Comparison of ENCODE assay signal across 9 cellular contexts in the genomic region with DNA sequence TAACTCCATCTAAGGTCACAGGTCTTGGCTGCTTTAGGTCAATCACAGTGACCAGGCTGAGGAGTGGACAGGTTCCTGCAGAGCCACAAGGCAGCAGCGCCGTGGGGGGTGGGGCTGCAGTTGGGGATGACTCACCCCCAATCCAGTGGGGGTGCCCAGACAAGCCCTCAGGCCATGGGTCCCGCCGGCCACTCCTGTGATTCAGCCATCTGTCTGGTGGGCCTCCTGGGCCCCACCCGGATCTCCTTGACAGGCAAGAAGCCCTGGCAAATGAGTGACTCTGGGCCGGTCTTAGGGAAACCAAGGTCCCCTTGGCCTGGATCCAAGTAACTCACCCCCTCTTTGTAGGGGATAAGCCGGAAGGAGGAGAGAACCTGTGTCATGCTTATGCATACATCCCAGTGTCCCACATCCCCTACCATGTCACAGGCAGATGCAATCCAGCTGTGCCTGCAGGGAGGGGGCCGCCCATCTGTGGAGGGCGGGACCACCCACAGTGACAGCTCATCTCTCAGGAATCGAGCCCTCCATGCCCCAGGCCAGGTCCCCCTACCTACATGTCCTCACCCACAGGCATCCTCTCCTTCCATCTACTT. TPM values are rescaled to one million over a fixed set of nuclear protein-coding genes. Genes with fewer than 3 reads are reported as not detected.
DNase-seq lines count a peak whose midpoint lies in the region; ATAC-seq, FAIRE-seq and TF ChIP-seq lines count a peak whose summit lies in the region.
"Had no signal": no experiment of that assay in that cellular context is flagged by ENCODE, and none has a peak within 500 bp of the region (broad histone marks: within the 10 kb centered on the region; RNA-seq: fewer than 3 reads in every experiment).

No MANE protein-coding gene starts in this region.

- peaks cover 5 to 17% of the 10 kb centered on the region in 2 donors for H3K36me3 ChIP-seq in small intestine (ENCODE audit: control insufficient read depth in 2 of 2, insufficient read depth in 2 of 2, low read length in 2 of 2)

- no peak overlapping the region for H3K4me3 Mint-ChIP-seq in WTC11
- no peak overlapping the region for H3K4me3 Mint-ChIP-seq in activated naive CD8-positive, alpha-beta T cell treated with anti-CD3 and anti-CD28 coated beads, Interleukin-2, amount 50 U/mL, for 24 hours

- H3K4me3 ChIP-seq in small intestine (ENCODE audit: low read depth in 1 of 2, low read length in 2 of 2) = no peak overlapping the region

- H3K9me3 ChIP-seq in small intestine (ENCODE audit: control insufficient read depth, low read depth) = no peaks in the 10 kb centered on the region

- intact Hi-C loops in left cardiac atrium (cut with DNase I) = no loop called here

- FAIRE-seq in small intestine (lab: Jason Lieb, UNC) = no peak

- H3K27me3 Mint-ChIP-seq in WTC11 (ENCODE audit: low read depth) = no peaks in the 10 kb centered on the region; the same call in 1 of the 2 replicates
- H3K27me3 Mint-ChIP-seq in activated naive CD8-positive, alpha-beta T cell treated with anti-CD3 and anti-CD28 coated beads, Interleukin-2, amount 50 U/mL, for 24 hours = peaks cover 22% of the 10 kb centered on the region

- DNase-seq in HCEC 1CT (peak; percentile 98), WTC11 (ENCODE audit: low spot score) (peak; percentile 35), left cardiac atrium (peak; percentile 58), small intestine (peak; percentile 32), pons (ENCODE audit: low spot score) (no peak)
- no peak for DNase-seq in stimulated activated CD4-positive, alpha-beta T cell treated with anti-CD3 and anti-CD28 coated beads, Interleukin-4, amount 100 ng/mL, for 4 hours
- no peak for DNase-seq in activated naive CD8-positive, alpha-beta T cell treated with anti-CD3 and anti-CD28 coated beads, Interleukin-2, amount 50 U/mL, for 24 hours

- CTCF ChIA-PET in WTC11 (lab: Charles Lee) = interaction anchor here (0.8 to 1.4 kb wide), 4 partner anchors 38 to 195 kb away, joined by 3 to 4 read pairs (median 4); a partner anchor contains a TSS

- ATAC-seq in WTC11 (peak; percentile 4; the same call in 1 of the 2 replicates), left cardiac atrium (peak in 1 of 2 donors; percentile 66), HG03280 (IDR thresholded peaks at IDR 0.05; ENCODE audit: unreplicated experiment) (no peak)
- no peak for ATAC-seq in activated naive CD8-positive, alpha-beta T cell treated with anti-CD3 and anti-CD28 coated beads, Interleukin-2, amount 50 U/mL, for 24 hours

- peaks cover 29% of the 10 kb centered on the region for H3K36me3 Mint-ChIP-seq in WTC11
- peaks cover 2% of the 10 kb centered on the region for H3K36me3 Mint-ChIP-seq in activated naive CD8-positive, alpha-beta T cell treated with anti-CD3 and anti-CD28 coated beads, Interleukin-2, amount 50 U/mL, for 24 hours (ENCODE audit: low read depth)

- no peaks in the 10 kb centered on the region for H3K4me1 ChIP-seq in small intestine (ENCODE audit: control insufficient read depth in 2 of 2, insufficient read depth in 1 of 2, low read depth in 1 of 2, low read length in 1 of 2)

- no peak overlapping the region for H3K27ac Mint-ChIP-seq in WTC11
- H3K27ac Mint-ChIP-seq in activated naive CD8-positive, alpha-beta T cell treated with anti-CD3 and anti-CD28 coated beads, Interleukin-2, amount 50 U/mL, for 24 hours = no peak overlapping the region

- no peak for TF ChIP-seq CTCF in WTC11 (IDR thresholded peaks at IDR 0.05)

- peak overlapping the region in 1 of 2 donors; percentile 17 for H3K27ac ChIP-seq in small intestine (ENCODE audit: low read depth in 1 of 2, low read length in 1 of 2)

- peaks cover 16% of the 10 kb centered on the region for H3K4me1 Mint-ChIP-seq in WTC11
- peaks cover 12% of the 10 kb centered on the region for H3K4me1 Mint-ChIP-seq in activated naive CD8-positive, alpha-beta T cell treated with anti-CD3 and anti-CD28 coated beads, Interleukin-2, amount 50 U/mL, for 24 hours

- 16 to 37% (median 28%) methylated on average over 10 of the region's 10 CpGs for WGBS in small intestine, 3 donors

- H3K9me3 Mint-ChIP-seq in WTC11 = no peaks in the 10 kb centered on the region
- no peaks in the 10 kb centered on the region for H3K9me3 Mint-ChIP-seq in activated naive CD8-positive, alpha-beta T cell treated with anti-CD3 and anti-CD28 coated beads, Interleukin-2, amount 50 U/mL, for 24 hours
- H3K9me3 Mint-ChIP-seq: IgD-negative memory B cell had no signal

- H3K27me3 ChIP-seq in small intestine (ENCODE audit: control insufficient read depth in 2 of 2, insufficient read depth in 2 of 2, low read length in 2 of 2) = peaks cover 0 to 6% of the 10 kb centered on the region in 2 donors

- POLR2A ChIA-PET in WTC11 (lab: Charles Lee) = interaction anchor here (0.9 to 1.6 kb wide), 2 partner anchors 13 to 14 kb away, joined by 3 to 5 read pairs; a partner anchor contains a TSS

TF ChIP-seq in WTC11, 78 proteins besides CTCF, POLR2A, EP300 and RAD21:
- TF ChIP-seq CREM (CRISPR knock-in tag; IDR thresholded peaks at IDR 0.05) = no peak
- no peak for TF ChIP-seq NFYB (CRISPR knock-in tag; conservative IDR thresholded peaks at IDR 0.05; ENCODE audit: low read depth)
- no peak for TF ChIP-seq HMGA2 (CRISPR knock-in tag; IDR thresholded peaks at IDR 0.05)
- TF ChIP-seq, protein P1, sequence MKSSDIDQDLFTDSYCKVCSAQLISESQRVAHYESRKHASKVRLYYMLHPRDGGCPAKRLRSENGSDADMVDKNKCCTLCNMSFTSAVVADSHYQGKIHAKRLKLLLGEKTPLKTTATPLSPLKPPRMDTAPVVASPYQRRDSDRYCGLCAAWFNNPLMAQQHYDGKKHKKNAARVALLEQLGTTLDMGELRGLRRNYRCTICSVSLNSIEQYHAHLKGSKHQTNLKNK (CRISPR knock-in tag; IDR thresholded peaks at IDR 0.05) = no peak
- TF ChIP-seq, protein P2, sequence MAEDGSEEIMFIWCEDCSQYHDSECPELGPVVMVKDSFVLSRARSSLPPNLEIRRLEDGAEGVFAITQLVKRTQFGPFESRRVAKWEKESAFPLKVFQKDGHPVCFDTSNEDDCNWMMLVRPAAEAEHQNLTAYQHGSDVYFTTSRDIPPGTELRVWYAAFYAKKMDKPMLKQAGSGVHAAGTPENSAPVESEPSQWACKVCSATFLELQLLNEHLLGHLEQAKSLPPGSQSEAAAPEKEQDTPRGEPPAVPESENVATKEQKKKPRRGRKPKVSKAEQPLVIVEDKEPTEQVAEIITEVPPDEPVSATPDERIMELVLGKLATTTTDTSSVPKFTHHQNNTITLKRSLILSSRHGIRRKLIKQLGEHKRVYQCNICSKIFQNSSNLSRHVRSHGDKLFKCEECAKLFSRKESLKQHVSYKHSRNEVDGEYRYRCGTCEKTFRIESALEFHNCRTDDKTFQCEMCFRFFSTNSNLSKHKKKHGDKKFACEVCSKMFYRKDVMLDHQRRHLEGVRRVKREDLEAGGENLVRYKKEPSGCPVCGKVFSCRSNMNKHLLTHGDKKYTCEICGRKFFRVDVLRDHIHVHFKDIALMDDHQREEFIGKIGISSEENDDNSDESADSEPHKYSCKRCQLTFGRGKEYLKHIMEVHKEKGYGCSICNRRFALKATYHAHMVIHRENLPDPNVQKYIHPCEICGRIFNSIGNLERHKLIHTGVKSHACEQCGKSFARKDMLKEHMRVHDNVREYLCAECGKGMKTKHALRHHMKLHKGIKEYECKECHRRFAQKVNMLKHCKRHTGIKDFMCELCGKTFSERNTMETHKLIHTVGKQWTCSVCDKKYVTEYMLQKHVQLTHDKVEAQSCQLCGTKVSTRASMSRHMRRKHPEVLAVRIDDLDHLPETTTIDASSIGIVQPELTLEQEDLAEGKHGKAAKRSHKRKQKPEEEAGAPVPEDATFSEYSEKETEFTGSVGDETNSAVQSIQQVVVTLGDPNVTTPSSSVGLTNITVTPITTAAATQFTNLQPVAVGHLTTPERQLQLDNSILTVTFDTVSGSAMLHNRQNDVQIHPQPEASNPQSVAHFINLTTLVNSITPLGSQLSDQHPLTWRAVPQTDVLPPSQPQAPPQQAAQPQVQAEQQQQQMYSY (CRISPR knock-in tag; IDR thresholded peaks at IDR 0.05) = no peak
- TF ChIP-seq ZNF416 (CRISPR knock-in tag; IDR thresholded peaks at IDR 0.05) = no peak

RNA-seq across cellular contexts. Expression of a gene that starts 0.5 kb away (rescaled TPM):
- total RNA-seq in WTC11 (2021) (8.1 to 16.1 TPM (median 15.4 TPM) in 3 replicates), left cardiac atrium (1 to 10 TPM; 5.2 to 5.5 TPM)
- polyA plus RNA-seq in small intestine = 10 to 100 TPM in 2 of 3 donors, 1 to 10 TPM in 1; 8.0 to 26.7 (median 11.9) TPM
- polyA plus RNA-seq: IgD-negative memory B cell had no signal

RNA-seq across cellular contexts. Expression of a gene that starts 13.8 kb away (rescaled TPM):
- total RNA-seq in WTC11 (2021) = 313 to 326 TPM (median 323 TPM) in 3 replicates
- total RNA-seq in left cardiac atrium = 100 to 1,000 TPM; 583 to 651 TPM
- 100 to 1,000 TPM; 374 to 692 (median 531) TPM for polyA plus RNA-seq in small intestine

RNA-seq across cellular contexts. Expression of a gene that starts 25.9 kb away (rescaled TPM):
- total RNA-seq in WTC11 (2021) = 0.53 to 0.66 TPM in 2 of 3 replicates, not detected in the other
- not detected for total RNA-seq in left cardiac atrium
- polyA plus RNA-seq in small intestine = under 1 TPM in 1 of 3 donors, not detected in 2; 0.21 TPM
- polyA plus RNA-seq: IgD-negative memory B cell had no signal

RNA-seq across cellular contexts. Expression of a gene that starts 32.0 kb away (rescaled TPM):
- total RNA-seq in WTC11 (2021) = 0.34 to 0.46 TPM in 2 of 3 replicates, not detected in the other
- total RNA-seq in left cardiac atrium = not detected
- polyA plus RNA-seq in small intestine = under 1 TPM in 1 of 3 donors, not detected in 2; 0.13 TPM
- polyA plus RNA-seq: IgD-negative memory B cell had no signal

RNA-seq across cellular contexts. Expression of a gene that starts 39.0 kb away (rescaled TPM):
- total RNA-seq in WTC11 (2021) (18.0 to 26.8 TPM (median 26.7 TPM) in 3 replicates), left cardiac atrium (1 to 10 TPM; 2.0 to 2.9 TPM)
- 10 to 100 TPM; 11.3 to 44.5 (median 17.0) TPM for polyA plus RNA-seq in small intestine

Comparison
In these comparisons a context has a peak if more than half of its experiments do, and no peak if none do; other contexts are left out.
1. DNase-seq: peak in HCEC 1CT (single experiment), WTC11 (single experiment), left cardiac atrium (single experiment) and small intestine (single experiment); none in pons (single experiment), stimulated activated CD4-positive, alpha-beta T cell treated with anti-CD3 and anti-CD28 coated beads, Interleukin-4, amount 100 ng/mL, for 4 hours (0 of 2) and activated naive CD8-positive, alpha-beta T cell treated with anti-CD3 and anti-CD28 coated beads, Interleukin-2, amount 50 U/mL, for 24 hours (single experiment).